ENCODE assay signal across 8 cellular contexts in the genomic region with DNA sequence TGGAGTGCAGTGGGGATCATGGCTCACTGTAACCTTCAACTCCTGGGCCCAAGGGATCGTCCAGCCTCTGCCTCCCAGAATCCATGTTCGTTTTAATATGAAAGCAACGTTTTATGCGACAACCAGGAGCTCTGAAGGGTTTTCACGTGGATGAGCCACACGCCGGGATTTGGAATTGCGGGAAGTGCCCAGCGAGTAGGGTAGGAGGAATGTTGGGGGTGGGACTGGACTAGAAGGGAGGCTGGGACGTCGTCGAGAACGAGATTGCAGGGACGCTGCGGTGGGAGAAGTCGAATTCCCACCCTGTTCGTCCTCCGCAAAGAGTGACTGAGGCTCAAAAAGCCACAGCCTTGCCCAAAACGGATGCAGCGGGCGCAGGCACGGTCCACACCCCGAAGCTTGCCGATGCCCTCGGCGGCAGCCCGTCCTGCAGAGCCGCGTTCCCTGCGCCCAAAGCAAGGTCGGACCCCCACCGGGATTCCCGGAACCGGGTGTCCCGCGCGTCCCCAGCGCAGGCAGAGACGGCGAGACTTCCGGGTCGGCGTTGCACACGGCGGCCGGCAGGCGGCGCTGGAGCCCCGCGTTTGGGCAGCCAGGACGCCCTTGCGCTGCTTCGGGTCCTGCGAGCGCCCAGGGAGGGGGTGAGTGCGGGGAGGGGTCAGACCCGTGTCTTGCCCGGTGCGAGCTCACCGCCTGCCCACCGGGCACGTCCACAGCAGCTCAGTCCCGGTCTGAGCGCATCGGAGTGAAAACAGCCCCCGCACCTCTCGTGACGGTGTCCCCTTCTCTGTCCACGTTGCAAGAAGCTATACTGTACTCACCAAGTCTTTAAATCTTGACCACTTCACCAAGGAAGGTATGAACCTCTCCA.
DNase-seq lines count a peak whose midpoint lies in the region; ATAC-seq lines count a peak whose summit lies in the region.

No MANE protein-coding gene starts in this region.

- peak overlapping the region; percentile 57 for H3K4me3 ChIP-seq in mononuclear cell (ENCODE audit: low read length)

- peak; percentile 77 for ATAC-seq in HG03469 (IDR thresholded peaks at IDR 0.05; ENCODE audit: unreplicated experiment)

- no peaks in the 10 kb centered on the region for H3K27me3 ChIP-seq in mononuclear cell (ENCODE audit: insufficient read depth, low read length)

- H3K9me3 ChIP-seq in mononuclear cell (ENCODE audit: low read depth, low read length): no peaks in the 10 kb centered on the region

- DNase-seq in C1 segment of cervical spinal cord (lab: John Stamatoyannopoulos, UW): peak in 13 of 14 donors; percentile 16 to 80 (median 51)
- peak; percentile 75 for DNase-seq in GM19238 (ENCODE audit: insufficient read length, low spot score)
- DNase-seq in NOMO-1 treated with DMSO at 0.1 percent for 48 hours (lab: John Stamatoyannopoulos, UW; ENCODE audit: unreplicated experiment): peak; percentile 29
- DNase-seq in activated CD8-positive, alpha-beta memory T cell treated with anti-CD3 and anti-CD28 coated beads, Interleukin-2, amount 50 U/mL, for 4 hours: peak; percentile 80
- peak; percentile 35 for DNase-seq in epidermal melanocyte (ENCODE audit: insufficient read length, low spot score)
- DNase-seq in stimulated activated CD8-positive, alpha-beta memory T cell treated with anti-CD3 and anti-CD28 coated beads, Interleukin-4, amount 100 ng/mL, for 1 hour (ENCODE audit: low read depth in 2 of 2, low spot score in 1 of 2): peak; percentile 46 to 57

- peaks cover 13% of the 10 kb centered on the region for H3K4me1 ChIP-seq in mononuclear cell (ENCODE audit: insufficient read depth, low read length)

Comparison
In these comparisons a context has a peak if more than half of its experiments do, and no peak if none do; other contexts are left out.
1. Peak in every context shown above with its lines: DNase-seq, ATAC-seq and H3K4me3 ChIP-seq.
2. DNase-seq: peak in every context shown above with its lines; median percentile 80 in activated CD8-positive, alpha-beta memory T cell treated with anti-CD3 and anti-CD28 coated beads, Interleukin-2, amount 50 U/mL, for 4 hours; 75 in GM19238; 52 in stimulated activated CD8-positive, alpha-beta memory T cell treated with anti-CD3 and anti-CD28 coated beads, Interleukin-4, amount 100 ng/mL, for 1 hour; 51 in C1 segment of cervical spinal cord; 35 in epidermal melanocyte; 29 in NOMO-1 treated with DMSO at 0.1 percent for 48 hours.